In the genomic region with DNA sequence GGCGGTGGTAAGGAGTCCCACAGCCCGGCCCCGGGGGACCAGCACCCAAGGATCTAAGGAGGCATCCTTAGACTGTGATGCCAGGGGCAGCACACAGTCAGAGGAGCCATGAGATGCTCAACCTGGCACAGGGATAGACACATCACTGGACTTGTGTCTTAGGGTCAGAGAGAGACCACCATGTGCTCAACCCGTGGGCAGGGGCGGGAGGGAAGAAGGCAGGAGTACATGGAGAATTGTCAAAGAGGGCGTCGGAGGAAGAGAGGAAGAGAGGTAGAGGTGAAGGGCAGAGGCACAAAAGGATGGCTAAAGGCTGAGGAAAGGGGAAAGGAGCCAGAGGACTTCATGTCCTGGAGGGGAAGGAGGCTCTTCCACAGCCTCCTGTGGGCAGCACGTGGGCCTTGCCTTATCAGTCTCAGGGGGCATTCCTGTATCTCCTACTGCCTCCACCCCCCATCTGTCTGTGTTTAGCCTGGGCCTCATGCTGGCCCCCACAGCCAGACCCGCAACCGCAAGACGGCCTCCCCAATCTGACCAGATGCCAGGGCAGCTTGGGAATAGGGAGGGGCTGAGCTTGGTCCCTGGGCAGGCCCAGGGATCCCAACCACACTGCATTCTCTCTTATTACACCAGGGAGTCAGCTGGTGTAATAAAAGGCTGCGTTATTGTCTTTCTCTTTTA, we compare ENCODE assay signal across 1 cellular context.
TF ChIP-seq lines count a peak whose summit lies in the region.

No MANE protein-coding gene starts in this region.

TF ChIP-seq in WTC11, 78 proteins besides CTCF, POLR2A, EP300 and RAD21 (continued from another document):
- TF ChIP-seq, protein P1, sequence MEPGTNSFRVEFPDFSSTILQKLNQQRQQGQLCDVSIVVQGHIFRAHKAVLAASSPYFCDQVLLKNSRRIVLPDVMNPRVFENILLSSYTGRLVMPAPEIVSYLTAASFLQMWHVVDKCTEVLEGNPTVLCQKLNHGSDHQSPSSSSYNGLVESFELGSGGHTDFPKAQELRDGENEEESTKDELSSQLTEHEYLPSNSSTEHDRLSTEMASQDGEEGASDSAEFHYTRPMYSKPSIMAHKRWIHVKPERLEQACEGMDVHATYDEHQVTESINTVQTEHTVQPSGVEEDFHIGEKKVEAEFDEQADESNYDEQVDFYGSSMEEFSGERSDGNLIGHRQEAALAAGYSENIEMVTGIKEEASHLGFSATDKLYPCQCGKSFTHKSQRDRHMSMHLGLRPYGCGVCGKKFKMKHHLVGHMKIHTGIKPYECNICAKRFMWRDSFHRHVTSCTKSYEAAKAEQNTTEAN (CRISPR knock-in tag; IDR thresholded peaks at IDR 0.05): no peak
- no peak for TF ChIP-seq TEAD4 (CRISPR knock-in tag; IDR thresholded peaks at IDR 0.05)
